In the genomic region with DNA sequence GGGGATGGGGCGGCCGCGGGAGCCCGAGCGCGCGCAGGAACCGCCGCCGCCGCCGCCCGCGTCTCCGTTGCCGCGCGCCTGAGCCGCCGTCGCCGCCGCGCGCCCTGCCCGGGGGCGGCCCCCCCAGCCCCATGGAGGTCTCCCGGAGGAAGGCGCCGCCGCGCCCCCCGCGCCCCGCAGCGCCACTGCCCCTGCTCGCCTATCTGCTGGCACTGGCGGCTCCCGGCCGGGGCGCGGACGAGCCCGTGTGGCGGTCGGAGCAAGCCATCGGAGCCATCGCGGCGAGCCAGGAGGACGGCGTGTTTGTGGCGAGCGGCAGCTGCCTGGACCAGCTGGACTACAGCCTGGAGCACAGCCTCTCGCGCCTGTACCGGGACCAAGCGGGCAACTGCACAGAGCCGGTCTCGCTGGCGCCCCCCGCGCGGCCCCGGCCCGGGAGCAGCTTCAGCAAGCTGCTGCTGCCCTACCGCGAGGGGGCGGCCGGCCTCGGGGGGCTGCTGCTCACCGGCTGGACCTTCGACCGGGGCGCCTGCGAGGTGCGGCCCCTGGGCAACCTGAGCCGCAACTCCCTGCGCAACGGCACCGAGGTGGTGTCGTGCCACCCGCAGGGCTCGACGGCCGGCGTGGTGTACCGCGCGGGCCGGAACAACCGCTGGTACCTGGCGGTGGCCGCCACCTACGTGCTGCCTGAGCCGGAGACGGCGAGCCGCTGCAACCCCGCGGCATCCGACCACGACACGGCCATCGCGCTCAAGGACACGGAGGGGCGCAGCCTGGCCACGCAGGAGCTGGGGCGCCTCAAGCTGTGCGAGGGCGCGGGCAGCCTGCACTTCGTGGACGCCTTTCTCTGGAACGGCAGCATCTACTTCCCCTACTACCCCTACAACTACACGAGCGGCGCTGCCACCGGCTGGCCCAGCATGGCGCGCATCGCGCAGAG, we compare ENCODE assay signal across 8 cellular contexts. TPM values are rescaled to one million over a fixed set of nuclear protein-coding genes. Genes with fewer than 3 reads are reported as not detected.
DNase-seq lines count a peak whose midpoint lies in the region; ATAC-seq and TF ChIP-seq lines count a peak whose summit lies in the region.

No MANE protein-coding gene starts in this region.

- 1 to 3% methylated on average over 54 to 124 of the region's 124 CpGs for WGBS in endodermal cell (ENCODE audit: insufficient coverage in 1 of 2, insufficient read length in 1 of 2), 2 experiments

- H3K36me3 Mint-ChIP-seq in endodermal cell (ENCODE audit: low read depth) = no peaks in the 10 kb centered on the region

- H3K27ac ChIP-seq in endodermal cell (ENCODE audit: low read depth, low read length) (no peak overlapping the region), thoracic aorta (no peak overlapping the region)

- peak overlapping the region; percentile 56 for H3K4me3 Mint-ChIP-seq in endodermal cell

- H3K9me3 ChIP-seq in endodermal cell (ENCODE audit: control insufficient read depth, low read length) = no peaks in the 10 kb centered on the region
- no peaks in the 10 kb centered on the region for H3K9me3 ChIP-seq in mononuclear cell (ENCODE audit: low read depth, low read length)
- H3K9me3 ChIP-seq in thoracic aorta = no peaks in the 10 kb centered on the region

- ATAC-seq in GM21717 (IDR thresholded peaks at IDR 0.05; ENCODE audit: unreplicated experiment) = peak; percentile 31
- no peak for ATAC-seq in thoracic aorta (ENCODE audit: insufficient number of reproducible peaks, low FRiP score, low read depth)

- DNase-seq in LNCaP clone FGC (ENCODE audit: low read depth) (no peak), endodermal cell (peak; percentile 92), thoracic aorta (ENCODE audit: low spot score) (no peak), NCI-H526 treated with DMSO at 0.1 percent for 48 hours (lab: John Stamatoyannopoulos, UW) (no peak)
- peak; percentile 46 for DNase-seq in activated CD4-positive, alpha-beta T cell treated with anti-CD3 and anti-CD28 coated beads for 48 hours

- H3K9ac ChIP-seq in endodermal cell (ENCODE audit: extremely low read depth, low read length, poor library complexity, severe bottlenecking) = no peak overlapping the region

- TF ChIP-seq CTCF in LNCaP clone FGC (IDR thresholded peaks at IDR 0.05; ENCODE audit: control insufficient read depth, extremely low read depth, insufficient read depth) = peak; percentile 29
- peak; percentile 81 for TF ChIP-seq CTCF in endodermal cell (conservative IDR thresholded peaks at IDR 0.05)
- peak; percentile 10 for TF ChIP-seq CTCF in thoracic aorta (IDR thresholded peaks at IDR 0.05)

- H3K4me1 Mint-ChIP-seq in endodermal cell = peaks cover 28% of the 10 kb centered on the region

- H3K36me3 ChIP-seq in endodermal cell (ENCODE audit: control insufficient read depth, insufficient read depth, low read length) (no peaks in the 10 kb centered on the region), thoracic aorta (no peaks in the 10 kb centered on the region)

- H3K4me3 ChIP-seq in GM08714 (ENCODE audit: low read length) (peak overlapping the region; percentile 57), LNCaP clone FGC (ENCODE audit: low read depth, low read length) (no peak overlapping the region; the same call in 1 of the 2 replicates), endodermal cell (ENCODE audit: low read length) (peak overlapping the region; percentile 66), mononuclear cell (ENCODE audit: low read length) (peak overlapping the region; percentile 65), thoracic aorta (peak overlapping the region; percentile 77)

- no peak overlapping the region for H3K27ac Mint-ChIP-seq in endodermal cell

- H3K9me3 Mint-ChIP-seq in endodermal cell = no peaks in the 10 kb centered on the region

- H3K27me3 Mint-ChIP-seq in endodermal cell (ENCODE audit: insufficient read depth) = peaks cover 86% of the 10 kb centered on the region

- peaks cover 15% of the 10 kb centered on the region for H3K4me1 ChIP-seq in endodermal cell (ENCODE audit: control insufficient read depth, insufficient read depth, low read length)
- H3K4me1 ChIP-seq in mononuclear cell (ENCODE audit: insufficient read depth, low read length) = peaks cover 41% of the 10 kb centered on the region
- H3K4me1 ChIP-seq in thoracic aorta (ENCODE audit: control insufficient read depth in 1 of 2, low read depth in 2 of 2) = peaks cover 0 to 24% of the 10 kb centered on the region in 2 donors

- H3K27me3 ChIP-seq in endodermal cell (ENCODE audit: control insufficient read depth, insufficient read depth, low read length, poor library complexity, severe bottlenecking) (peaks cover 71% of the 10 kb centered on the region), mononuclear cell (ENCODE audit: insufficient read depth, low read length) (no peaks in the 10 kb centered on the region), thoracic aorta (replicated peaks; ENCODE audit: insufficient read depth) (no peaks in the 10 kb centered on the region)

RNA-seq across cellular contexts. Expression of gene PLXNC1, which starts 0.7 kb away (rescaled TPM):
- total RNA-seq in endodermal cell (1 to 10 TPM; 1.6 to 1.9 TPM), mononuclear cell (40.4 TPM), thoracic aorta (1 to 10 TPM; 8.5 to 9.2 TPM)
- 10.2 TPM for polyA plus RNA-seq in endodermal cell (2013, experiment 1 of 2)
- polyA plus RNA-seq in endodermal cell (2013, experiment 2 of 2) = 9.9 TPM

Comparison
In these comparisons a context has a peak if more than half of its experiments do, and no peak if none do; other contexts are left out.
1. DNase-seq: peak in activated CD4-positive, alpha-beta T cell treated with anti-CD3 and anti-CD28 coated beads for 48 hours (single experiment) and endodermal cell (single experiment); none in LNCaP clone FGC (single experiment), thoracic aorta (single experiment) and NCI-H526 treated with DMSO at 0.1 percent for 48 hours (single experiment).
2. CTCF ChIP-seq: peak in every context shown above with its lines; median percentile 81 in endodermal cell; 29 in LNCaP clone FGC; 10 in thoracic aorta.